In the genomic region with DNA sequence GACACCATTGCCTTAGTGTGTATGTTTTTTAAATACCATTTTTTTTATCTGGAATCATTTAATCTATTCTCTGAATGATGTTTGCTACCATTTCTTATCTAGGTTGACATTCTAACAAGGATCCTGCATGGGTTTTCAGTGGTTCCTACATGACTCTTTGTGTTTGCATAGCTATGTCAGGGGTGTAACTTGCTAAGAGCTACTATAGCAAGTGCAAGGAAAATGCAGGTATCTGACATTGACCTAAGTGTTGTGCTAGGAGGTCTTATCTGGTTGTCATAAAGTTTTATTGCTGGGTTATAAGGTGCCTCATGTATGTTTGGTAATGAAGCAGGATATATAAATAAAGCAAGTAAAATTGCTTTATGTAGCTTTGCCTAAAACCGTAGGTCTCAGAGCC, we compare ENCODE assay signal across 17 cellular contexts.
A peak's percentile ranks its signal among the peaks of the same experiment; 100 is the strongest.
DNase-seq lines count a peak whose midpoint lies in the region; ATAC-seq, FAIRE-seq and TF ChIP-seq lines count a peak whose summit lies in the region.
"Had no signal": no experiment of that assay in that cellular context is flagged by ENCODE, and none has a peak within 500 bp of the region (broad histone marks: within the 10 kb centered on the region; RNA-seq: fewer than 3 reads in every experiment).

No MANE protein-coding gene starts in this region.

- H3K36me3 ChIP-seq in colonic mucosa (no peaks in the 10 kb centered on the region), mesendoderm (ENCODE audit: control insufficient read depth, insufficient read depth, low read length) (no peaks in the 10 kb centered on the region), small intestine (ENCODE audit: control insufficient read depth in 2 of 2, insufficient read depth in 2 of 2, low read length in 2 of 2) (no peaks in the 10 kb centered on the region)

- H3K9ac ChIP-seq in colonic mucosa (ENCODE audit: low read depth in 2 of 2, low read length in 2 of 2) (no peak overlapping the region), mesendoderm (ENCODE audit: low read length) (no peak overlapping the region)
- H3K9ac ChIP-seq: BLaER1 treated with 17β-estradiol and CSF1 and Interleukin-3, amounts not matched to agents 10 nM and 100 nM had no signal

- H3K4me1 Mint-ChIP-seq in activated CD4-positive, alpha-beta T cell treated with anti-CD3 and anti-CD28 coated beads, Interleukin-2, amount 10 ng/mL, durations not matched to agents 7 days and 5 days = no peaks in the 10 kb centered on the region

- no peak for TF ChIP-seq CTCF in colonic mucosa (IDR thresholded peaks at IDR 0.05)

- H4K8ac ChIP-seq in mesendoderm (ENCODE audit: low read depth, low read length) = no peak overlapping the region

- H3K27me3 Mint-ChIP-seq in activated CD4-positive, alpha-beta T cell treated with anti-CD3 and anti-CD28 coated beads, Interleukin-2, amount 10 ng/mL, durations not matched to agents 7 days and 5 days = no peaks in the 10 kb centered on the region
- H3K27me3 Mint-ChIP-seq: B cell, IgD-negative memory B cell had no signal

- intact Hi-C loops in colonic mucosa (cut with DNase I) = no loop called here

- DNase-seq in colonic mucosa (no peak), mesendoderm (peak; percentile 37), small intestine (peak; percentile 69), HCEC 1CT (no peak)
- no peak for DNase-seq in activated CD4-positive, alpha-beta T cell treated with anti-CD3 and anti-CD28 coated beads, Interleukin-2, amount 10 ng/mL, durations not matched to agents 7 days and 5 days
- DNase-seq: Calu3; CD8-positive, alpha-beta T cell; DMS 273 treated with DMSO at 0.1 percent for 48 hours; GOT3; H7 had no signal

- no peak for ATAC-seq in GM21528 (IDR thresholded peaks at IDR 0.05; ENCODE audit: low FRiP score, unreplicated experiment)
- ATAC-seq: CD8-positive, alpha-beta T cell; HepG2 had no signal

- H2BK120ac ChIP-seq in mesendoderm (ENCODE audit: low read depth, low read length) = no peak overlapping the region

- H3K9me3 ChIP-seq in colonic mucosa (no peaks in the 10 kb centered on the region), small intestine (ENCODE audit: control insufficient read depth, low read depth) (no peaks in the 10 kb centered on the region)

- no peak overlapping the region for H2BK15ac ChIP-seq in mesendoderm (replicated peaks; ENCODE audit: low read depth)

- no peak overlapping the region for H4K5ac ChIP-seq in mesendoderm (ENCODE audit: low read length)

- H3K56ac ChIP-seq in mesendoderm (ENCODE audit: low read length) = no peak overlapping the region

- CTCF ChIA-PET in activated CD4-positive, alpha-beta T cell treated with anti-CD3 and anti-CD28 coated beads, Interleukin-2, amount 10 ng/mL, durations not matched to agents 7 days and 5 days (lab: Charles Lee) = no interaction called here

- no peaks in the 10 kb centered on the region for H3K36me3 Mint-ChIP-seq in activated CD4-positive, alpha-beta T cell treated with anti-CD3 and anti-CD28 coated beads, Interleukin-2, amount 10 ng/mL, durations not matched to agents 7 days and 5 days (ENCODE audit: low read depth)
- H3K36me3 Mint-ChIP-seq: CD8-positive, alpha-beta T cell; IgD-negative memory B cell had no signal

- POLR2A ChIA-PET in activated CD4-positive, alpha-beta T cell treated with anti-CD3 and anti-CD28 coated beads, Interleukin-2, amount 10 ng/mL, durations not matched to agents 7 days and 5 days (lab: Charles Lee) = no interaction called here

- no peak overlapping the region for H2AK5ac ChIP-seq in mesendoderm (ENCODE audit: low read length)

- no peaks in the 10 kb centered on the region for H3K79me2 ChIP-seq in mesendoderm (ENCODE audit: control insufficient read depth, insufficient read depth, low read length)

- peaks cover 4% of the 10 kb centered on the region for H3K79me1 ChIP-seq in mesendoderm (ENCODE audit: low read length)

- H3K27ac Mint-ChIP-seq in activated CD4-positive, alpha-beta T cell treated with anti-CD3 and anti-CD28 coated beads, Interleukin-2, amount 10 ng/mL, durations not matched to agents 7 days and 5 days = no peak overlapping the region
- H3K27ac Mint-ChIP-seq: B cell; CD8-positive, alpha-beta T cell; IgD-negative memory B cell had no signal

- H3K4me1 ChIP-seq in colonic mucosa (no peaks in the 10 kb centered on the region), mesendoderm (ENCODE audit: control insufficient read depth, low read depth, low read length) (peaks cover 4% of the 10 kb centered on the region), small intestine (ENCODE audit: control insufficient read depth in 2 of 2, insufficient read depth in 1 of 2, low read depth in 1 of 2, low read length in 1 of 2) (peaks cover 0 to 3% of the 10 kb centered on the region in 2 donors)

- WGBS in mesendoderm (ENCODE audit: extremely low coverage, insufficient coverage, low lambda C conversion rate) = no CpG with 5 or more reads among the region's 1 CpG
- 24 to 56% (median 36%) methylated on average over 1 of the region's 1 CpG for WGBS in small intestine, 3 donors

- no peak for FAIRE-seq in small intestine (lab: Jason Lieb, UNC)
- FAIRE-seq: G401.6, GM12892, HepG2 had no signal

- peak overlapping the region; percentile 3 for H3K27ac ChIP-seq in colonic mucosa
- H3K27ac ChIP-seq in mesendoderm (ENCODE audit: low read depth, low read length) = no peak overlapping the region
- H3K27ac ChIP-seq in small intestine (ENCODE audit: low read depth in 1 of 2, low read length in 1 of 2) = no peak overlapping the region

- H2BK5ac ChIP-seq in mesendoderm (ENCODE audit: low read length) = no peak overlapping the region

- H3K18ac ChIP-seq in mesendoderm (ENCODE audit: low read length) = no peak overlapping the region

- no peak overlapping the region for H3K4me2 ChIP-seq in mesendoderm (ENCODE audit: low read length)

- no peaks in the 10 kb centered on the region for H3K9me3 Mint-ChIP-seq in activated CD4-positive, alpha-beta T cell treated with anti-CD3 and anti-CD28 coated beads, Interleukin-2, amount 10 ng/mL, durations not matched to agents 7 days and 5 days

- no peaks in the 10 kb centered on the region for H3K27me3 ChIP-seq in colonic mucosa
- no peaks in the 10 kb centered on the region for H3K27me3 ChIP-seq in mesendoderm (ENCODE audit: insufficient read depth, low read length, poor library complexity)
- H3K27me3 ChIP-seq in small intestine (ENCODE audit: control insufficient read depth in 2 of 2, insufficient read depth in 2 of 2, low read length in 2 of 2) = no peaks in the 10 kb centered on the region
- H3K27me3 ChIP-seq: BLaER1 treated with 17β-estradiol and CSF1 and Interleukin-3, amounts not matched to agents 10 nM and 100 nM had no signal

- no peak overlapping the region for H3K4me3 Mint-ChIP-seq in activated CD4-positive, alpha-beta T cell treated with anti-CD3 and anti-CD28 coated beads, Interleukin-2, amount 10 ng/mL, durations not matched to agents 7 days and 5 days
- H3K4me3 Mint-ChIP-seq: B cell; CD8-positive, alpha-beta T cell; IgD-negative memory B cell had no signal

- H3K4me3 ChIP-seq in colonic mucosa = no peak overlapping the region
- no peak overlapping the region for H3K4me3 ChIP-seq in mesendoderm (ENCODE audit: low read length)
- H3K4me3 ChIP-seq in small intestine (ENCODE audit: low read depth in 1 of 2, low read length in 2 of 2) = no peak overlapping the region
- H3K4me3 ChIP-seq: BLaER1 treated with 17β-estradiol and CSF1 and Interleukin-3, amounts not matched to agents 10 nM and 100 nM had no signal

- H3K4ac ChIP-seq in mesendoderm (ENCODE audit: low read depth, low read length) = no peak overlapping the region

- H3K23ac ChIP-seq in mesendoderm (ENCODE audit: low read length) = no peak overlapping the region

Comparison
In these comparisons a context has a peak if more than half of its experiments do, and no peak if none do; other contexts are left out.
1. DNase-seq: peak in mesendoderm (single experiment) and small intestine (single experiment); none in colonic mucosa (single experiment), activated CD4-positive, alpha-beta T cell treated with anti-CD3 and anti-CD28 coated beads, Interleukin-2, amount 10 ng/mL, durations not matched to agents 7 days and 5 days (single experiment) and HCEC 1CT (single experiment).